In the genomic region with DNA sequence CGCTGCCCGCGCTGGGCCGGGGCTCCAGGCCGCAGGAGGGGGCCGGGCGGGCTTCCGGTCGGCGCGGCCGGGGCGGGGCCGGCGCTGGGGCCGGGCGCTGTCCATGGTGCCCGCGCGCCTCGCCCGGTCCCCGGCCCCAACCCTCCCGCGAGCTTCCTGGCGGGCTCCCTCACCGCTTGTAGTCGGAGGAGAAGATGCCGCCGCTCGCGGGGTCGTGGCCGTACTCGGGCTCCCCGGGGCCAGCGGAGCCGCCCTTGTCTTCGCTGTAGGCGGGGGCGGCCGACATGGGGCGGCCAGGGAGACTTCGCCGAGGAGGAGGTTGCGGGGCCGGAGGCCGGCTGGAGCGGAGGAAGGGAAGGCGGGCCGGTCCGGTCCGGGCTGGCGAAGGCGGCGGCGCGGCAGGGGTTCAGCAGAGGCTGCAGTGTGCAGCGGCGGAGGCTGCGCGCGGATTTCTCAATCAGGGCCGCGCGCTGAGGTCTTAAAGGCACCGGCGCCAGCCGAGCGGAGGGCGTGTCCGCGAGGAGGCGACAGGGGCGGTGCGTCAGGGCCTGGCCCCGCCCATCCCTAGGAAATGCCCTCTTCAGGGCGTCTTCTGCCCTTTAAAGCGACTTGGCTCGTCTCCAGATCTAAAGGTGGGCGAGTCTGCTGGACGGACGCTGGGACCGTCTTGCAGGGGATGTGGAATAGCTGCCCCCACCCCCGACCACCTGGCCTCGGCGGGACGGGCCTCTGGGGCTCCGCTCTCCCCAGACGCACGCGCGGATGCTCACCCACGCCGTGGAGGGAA, we compare ENCODE assay signal across 8 cellular contexts. TPM values are rescaled to one million over a fixed set of nuclear protein-coding genes. Genes with fewer than 3 reads are reported as not detected.
DNase-seq lines count a peak whose midpoint lies in the region; ATAC-seq and TF ChIP-seq lines count a peak whose summit lies in the region.

A gene with protein sequence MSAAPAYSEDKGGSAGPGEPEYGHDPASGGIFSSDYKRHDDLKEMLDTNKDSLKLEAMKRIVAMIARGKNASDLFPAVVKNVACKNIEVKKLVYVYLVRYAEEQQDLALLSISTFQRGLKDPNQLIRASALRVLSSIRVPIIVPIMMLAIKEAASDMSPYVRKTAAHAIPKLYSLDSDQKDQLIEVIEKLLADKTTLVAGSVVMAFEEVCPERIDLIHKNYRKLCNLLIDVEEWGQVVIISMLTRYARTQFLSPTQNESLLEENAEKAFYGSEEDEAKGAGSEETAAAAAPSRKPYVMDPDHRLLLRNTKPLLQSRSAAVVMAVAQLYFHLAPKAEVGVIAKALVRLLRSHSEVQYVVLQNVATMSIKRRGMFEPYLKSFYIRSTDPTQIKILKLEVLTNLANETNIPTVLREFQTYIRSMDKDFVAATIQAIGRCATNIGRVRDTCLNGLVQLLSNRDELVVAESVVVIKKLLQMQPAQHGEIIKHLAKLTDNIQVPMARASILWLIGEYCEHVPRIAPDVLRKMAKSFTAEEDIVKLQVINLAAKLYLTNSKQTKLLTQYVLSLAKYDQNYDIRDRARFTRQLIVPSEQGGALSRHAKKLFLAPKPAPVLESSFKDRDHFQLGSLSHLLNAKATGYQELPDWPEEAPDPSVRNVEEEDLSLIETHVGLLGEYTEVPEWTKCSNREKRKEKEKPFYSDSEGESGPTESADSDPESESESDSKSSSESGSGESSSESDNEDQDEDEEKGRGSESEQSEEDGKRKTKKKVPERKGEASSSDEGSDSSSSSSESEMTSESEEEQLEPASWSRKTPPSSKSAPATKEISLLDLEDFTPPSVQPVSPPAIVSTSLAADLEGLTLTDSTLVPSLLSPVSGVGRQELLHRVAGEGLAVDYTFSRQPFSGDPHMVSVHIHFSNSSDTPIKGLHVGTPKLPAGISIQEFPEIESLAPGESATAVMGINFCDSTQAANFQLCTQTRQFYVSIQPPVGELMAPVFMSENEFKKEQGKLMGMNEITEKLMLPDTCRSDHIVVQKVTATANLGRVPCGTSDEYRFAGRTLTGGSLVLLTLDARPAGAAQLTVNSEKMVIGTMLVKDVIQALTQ (minus strand): TSS at position 455 of the 787 bp plus-strand sequence. CDS start 169 bp downstream, at position 286.

- peak within 1 kb of the TSS; percentile 65 for H3K4me3 Mint-ChIP-seq in activated CD8-positive, alpha-beta T cell treated with anti-CD3 and anti-CD28 coated beads for 36 hours

- peak within 1 kb of the TSS; percentile 74 for H3K4me3 ChIP-seq in AG10803 (ENCODE audit: low read length)

- no peaks in the 10 kb centered on the region for H3K36me3 Mint-ChIP-seq in activated CD8-positive, alpha-beta T cell treated with anti-CD3 and anti-CD28 coated beads for 36 hours (ENCODE audit: low read depth)

- peaks cover 16% of the 10 kb centered on the region for H3K27me3 Mint-ChIP-seq in activated CD8-positive, alpha-beta T cell treated with anti-CD3 and anti-CD28 coated beads for 36 hours

- CTCF ChIA-PET in activated CD8-positive, alpha-beta T cell treated with anti-CD3 and anti-CD28 coated beads for 36 hours (lab: Charles Lee) = interaction anchor here (1.0 to 1.2 kb wide), 4 partner anchors 29 to 302 kb away, joined by 3 to 4 read pairs (median 3); a partner anchor contains a TSS

- H3K4me1 Mint-ChIP-seq in activated CD8-positive, alpha-beta T cell treated with anti-CD3 and anti-CD28 coated beads for 36 hours (ENCODE audit: low read depth) = no peaks in the 10 kb centered on the region

- TF ChIP-seq CTCF in AG10803 (conservative IDR thresholded peaks at IDR 0.05; ENCODE audit: low read length) = no peak
- no peak for TF ChIP-seq CTCF in activated CD8-positive, alpha-beta T cell treated with anti-CD3 and anti-CD28 coated beads for 36 hours (IDR thresholded peaks at IDR 0.05)

- no peak within 1 kb of the TSS for H3K27ac Mint-ChIP-seq in activated CD8-positive, alpha-beta T cell treated with anti-CD3 and anti-CD28 coated beads for 36 hours

- POLR2A ChIA-PET in activated CD8-positive, alpha-beta T cell treated with anti-CD3 and anti-CD28 coated beads for 36 hours (lab: Charles Lee) = no interaction called here

- peak; percentile 90 for ATAC-seq in GM19328 (IDR thresholded peaks at IDR 0.05; ENCODE audit: unreplicated experiment)
- peak; percentile 89 for ATAC-seq in HG03460 (IDR thresholded peaks at IDR 0.05; ENCODE audit: unreplicated experiment)
- peak; percentile 97 for ATAC-seq in activated CD8-positive, alpha-beta T cell treated with anti-CD3 and anti-CD28 coated beads for 36 hours

- intact Hi-C loops in activated CD8-positive, alpha-beta T cell treated with anti-CD3 and anti-CD28 coated beads for 36 hours (cut with micrococcal nuclease) = no loop called here

- no peaks in the 10 kb centered on the region for H3K9me3 Mint-ChIP-seq in activated CD8-positive, alpha-beta T cell treated with anti-CD3 and anti-CD28 coated beads for 36 hours

- DNase-seq in AG10803 (ENCODE audit: low read depth) (peak; percentile 68), NCI-H748 treated with DMSO at 0.1 percent for 48 hours (lab: John Stamatoyannopoulos, UW) (peak; percentile 66), medulla oblongata (ENCODE audit: extremely low spot score) (peak; percentile 52)
- peak; percentile 81 for DNase-seq in activated CD8-positive, alpha-beta T cell treated with anti-CD3 and anti-CD28 coated beads for 36 hours
- DNase-seq in effector CD4-positive, alpha-beta T cell = peak; percentile 48
- peak; percentile 40 to 52 (median 44) for DNase-seq in stimulated activated CD4-positive, alpha-beta T cell treated with anti-CD3 and anti-CD28 coated beads, TNF-alpha, amount 100 ng/mL, for 4 hours (ENCODE audit: low read depth in 3 of 3)

RNA-seq across cellular contexts. Expression of the gene that starts here (rescaled TPM):
- total RNA-seq in activated CD8-positive, alpha-beta T cell treated with anti-CD3 and anti-CD28 coated beads for 36 hours = under 1 TPM; 0.16 to 0.18 TPM

Comparison
In these comparisons a context has a peak if more than half of its experiments do, and no peak if none do; other contexts are left out.
1. Peak in every context shown above with its lines: DNase-seq, ATAC-seq and H3K4me3 ChIP-seq.
2. Peak in DNase-seq and ATAC-seq in activated CD8-positive, alpha-beta T cell treated with anti-CD3 and anti-CD28 coated beads for 36 hours; RNA of the gene not detected or under 1 TPM.